8 cellular contexts compared by ENCODE assay signal in genomic region chr2:1427086-1427485, GRCh38. TPM values are rescaled to one million over a fixed set of nuclear protein-coding genes. Genes with fewer than 3 reads are reported as not detected.
"Had no signal": no experiment of that assay in that cellular context is flagged by ENCODE, and none has a peak within 500 bp of the region (broad histone marks: within the 10 kb centered on the region; RNA-seq: fewer than 3 reads in every experiment).

No MANE protein-coding gene starts in this region.

- H2AFZ ChIP-seq: GM23248 had no signal

- H3K36me3 ChIP-seq: HAP-1 had no signal

- H3K4me3 ChIP-seq: GM23248, HAP-1 had no signal

- H3K27ac ChIP-seq: GM23248 had no signal

- H3K27ac Mint-ChIP-seq: HFFc6 had no signal

- ATAC-seq: HCT116 had no signal

- H3K4me3 Mint-ChIP-seq: HFFc6 had no signal

- H3K9ac ChIP-seq: GM23248 had no signal

- DNase-seq: GM23248, GOT3, H7, HFFc6, IMR-90 had no signal

- H3K9me3 ChIP-seq: HAP-1 had no signal

- H3K4me1 ChIP-seq: HAP-1 had no signal

RNA-seq across cellular contexts. Expression of gene TPO, which starts 13.8 kb away (rescaled TPM):
- total RNA-seq: GM23248, H4, H7, HFFc6, IMR-90 had no signal
- polyA plus RNA-seq: GM23248, IMR-90 had no signal
